Comparison of ENCODE assay signal across 1 cellular context in the genomic region with DNA sequence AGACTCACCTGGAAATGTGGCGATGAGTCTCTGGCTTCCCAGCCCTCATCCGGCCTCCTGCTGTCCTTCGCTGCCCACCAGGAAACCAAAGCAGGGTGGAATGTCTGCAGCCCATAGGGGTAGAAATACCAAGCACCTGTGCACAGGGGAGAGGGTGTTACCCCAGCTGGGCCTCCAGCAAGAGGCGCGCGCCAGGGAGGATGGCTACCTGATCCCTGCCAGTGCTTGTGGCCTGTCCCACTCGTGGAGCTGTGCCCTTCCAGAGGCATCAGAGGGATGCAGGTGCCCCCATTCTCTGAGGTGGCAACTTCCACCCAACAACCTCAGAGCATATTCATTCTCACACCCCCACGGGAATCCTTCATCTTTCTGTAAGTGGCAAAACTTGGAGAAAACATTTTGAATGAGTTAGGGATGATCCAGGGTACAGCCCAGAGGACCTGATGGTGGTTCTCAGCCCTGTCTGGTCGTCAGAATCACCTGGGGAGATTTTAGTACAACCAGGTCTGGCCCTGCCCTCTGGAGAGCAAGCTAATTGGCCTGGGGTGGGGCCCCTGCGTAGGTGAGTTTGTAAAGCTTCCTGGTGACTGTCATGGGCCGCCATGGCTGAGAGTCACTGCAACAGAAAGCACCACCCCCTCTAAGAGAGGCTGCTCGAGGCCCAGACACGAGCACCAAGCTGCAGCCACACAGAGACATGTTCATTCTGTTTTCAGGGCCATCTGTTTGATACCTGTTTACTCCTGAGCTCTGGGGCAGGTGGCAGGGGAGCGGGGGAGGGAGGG.
TF ChIP-seq lines count a peak whose summit lies in the region.

No MANE protein-coding gene starts in this region.

TF ChIP-seq in HepG2, 621 proteins besides CTCF, POLR2A, EP300 and RAD21:
- TF ChIP-seq RBM39 (IDR thresholded peaks at IDR 0.05; ENCODE audit: low read depth, low read length, poor library complexity, severe bottlenecking), result no peak
- no peak for TF ChIP-seq ZFP36 (IDR thresholded peaks at IDR 0.05; ENCODE audit: borderline replicate concordance, low read depth, low read length, partially characterized antibody)
- no peak for TF ChIP-seq JUN (CRISPR knock-in tag; IDR thresholded peaks at IDR 0.05)
- TF ChIP-seq, protein P1, sequence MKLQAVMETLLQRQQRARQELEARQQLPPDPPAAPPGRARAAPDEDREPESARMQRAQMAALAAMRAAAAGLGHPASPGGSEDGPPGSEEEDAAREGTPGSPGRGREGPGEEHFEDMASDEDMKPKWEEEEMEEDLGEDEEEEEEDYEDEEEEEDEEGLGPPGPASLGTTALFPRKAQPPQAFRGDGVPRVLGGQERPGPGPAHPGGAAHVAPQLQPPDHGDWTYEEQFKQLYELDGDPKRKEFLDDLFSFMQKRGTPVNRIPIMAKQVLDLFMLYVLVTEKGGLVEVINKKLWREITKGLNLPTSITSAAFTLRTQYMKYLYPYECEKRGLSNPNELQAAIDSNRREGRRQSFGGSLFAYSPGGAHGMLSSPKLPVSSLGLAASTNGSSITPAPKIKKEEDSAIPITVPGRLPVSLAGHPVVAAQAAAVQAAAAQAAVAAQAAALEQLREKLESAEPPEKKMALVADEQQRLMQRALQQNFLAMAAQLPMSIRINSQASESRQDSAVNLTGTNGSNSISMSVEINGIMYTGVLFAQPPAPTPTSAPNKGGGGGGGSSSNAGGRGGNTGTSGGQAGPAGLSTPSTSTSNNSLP (IDR thresholded peaks at IDR 0.05; ENCODE audit: low read depth, low read length), result no peak
- no peak for TF ChIP-seq ZNF761 (CRISPR knock-in tag; conservative IDR thresholded peaks at IDR 0.05)
- TF ChIP-seq POLR2G (IDR thresholded peaks at IDR 0.05; ENCODE audit: low read depth, low read length), result no peak
- 0 out of 2 replicates have a peak, but pooled peaks have one; percentile 23 for TF ChIP-seq MEIS1 (CRISPR knock-in tag; IDR thresholded peaks at IDR 0.05; ENCODE audit: borderline replicate concordance)
TF ChIP-seq in HepG2: peak in this region for 1.
